9 cellular contexts compared by ENCODE assay signal in genomic region chr5:6377121-6377520, GRCh38. TPM values are rescaled to one million over a fixed set of nuclear protein-coding genes. Genes with fewer than 3 reads are reported as not detected.
DNase-seq lines count a peak whose midpoint lies in the region; ATAC-seq, FAIRE-seq and TF ChIP-seq lines count a peak whose summit lies in the region.
"Had no signal": no experiment of that assay in that cellular context is flagged by ENCODE, and none has a peak within 500 bp of the region (broad histone marks: within the 10 kb centered on the region; RNA-seq: fewer than 3 reads in every experiment).

No MANE protein-coding gene starts in this region.

- TF ChIP-seq CTCF in AG04449 (IDR thresholded peaks at IDR 0.05; ENCODE audit: insufficient read depth, low read length, missing control alignments): no peak
- TF ChIP-seq CTCF in cardiac fibroblast (IDR thresholded peaks at IDR 0.05; ENCODE audit: low read depth, low read length): no peak

- peaks cover 8 to 23% of the 10 kb centered on the region in 2 donors for H3K4me1 ChIP-seq in muscle layer of duodenum (ENCODE audit: control insufficient read depth in 1 of 2, insufficient read depth in 2 of 2, low read length in 2 of 2)

- no peak for ATAC-seq in GM19035 (IDR thresholded peaks at IDR 0.05; ENCODE audit: unreplicated experiment)

- peaks cover 35 to 44% of the 10 kb centered on the region in 2 donors for H3K36me3 ChIP-seq in muscle layer of duodenum (ENCODE audit: control insufficient read depth in 1 of 2, insufficient read depth in 2 of 2, low read length in 2 of 2)

- POLR2A ChIA-PET in AG04449 (lab: Yijun Ruan, JAX): no interaction called here

- CTCF ChIA-PET in AG04449 (lab: Yijun Ruan, JAX): no interaction called here

- no peaks in the 10 kb centered on the region for H3K27me3 ChIP-seq in muscle layer of duodenum (ENCODE audit: low read depth, low read length)

- FAIRE-seq in GM12891 (lab: Jason Lieb, UNC): no peak
- FAIRE-seq in GM12892 (lab: Jason Lieb, UNC): no peak

- DNase-seq in AG04449 (ENCODE audit: low read depth, low spot score) (no peak), cardiac fibroblast (ENCODE audit: low read depth in 2 of 2) (peak in 1 of 2 donors; percentile 13), GM12891 (ENCODE audit: insufficient read length, low spot score) (no peak), midbrain (lab: John Stamatoyannopoulos, UW) (no peak), GM12892 (ENCODE audit: insufficient read length) (no peak)
- no peak for DNase-seq in Jurkat, Clone E6-1 (ENCODE audit: low read depth, low spot score)
- DNase-seq: NCI-H1930 had no signal

- H3K4me3 ChIP-seq in AG04449 (ENCODE audit: low read depth, low read length) (peak overlapping the region; percentile 88), cardiac fibroblast (replicated peaks in 1 of 2; ENCODE audit: low read depth in 2 of 2, low read length in 2 of 2) (peak overlapping the region; percentile 97 to 98), muscle layer of duodenum (ENCODE audit: low read depth in 1 of 2, low read length in 2 of 2) (peak overlapping the region; percentile 85 to 98)
- peak overlapping the region; percentile 91 for H3K4me3 ChIP-seq in Jurkat, Clone E6-1 (ENCODE audit: low read length)

- H3K9me3 ChIP-seq in muscle layer of duodenum (ENCODE audit: control insufficient read depth in 1 of 2, low read length in 2 of 2): no peaks in the 10 kb centered on the region

- peak overlapping the region; percentile 86 for H3K27ac ChIP-seq in muscle layer of duodenum (ENCODE audit: low read length)

- no peak for TF ChIP-seq POLR2A in GM12891 (IDR thresholded peaks at IDR 0.05; ENCODE audit: low read depth, low read length)
- no peak for TF ChIP-seq POLR2A in GM12892 (IDR thresholded peaks at IDR 0.05; ENCODE audit: low read depth, low read length)

TF ChIP-seq in GM12891, 5 proteins besides CTCF, POLR2A, EP300 and RAD21:
- TF ChIP-seq POLR2AphosphoS5 (IDR thresholded peaks at IDR 0.05; ENCODE audit: low read depth, low read length) (no peak), TAF1 (IDR thresholded peaks at IDR 0.05; ENCODE audit: low read depth, low read length) (no peak), SPI1 (IDR thresholded peaks at IDR 0.05; ENCODE audit: low read depth, low read length) (no peak), PAX5 (IDR thresholded peaks at IDR 0.05; ENCODE audit: insufficient read depth, low read length, severe bottlenecking) (no peak), POU2F2 (IDR thresholded peaks at IDR 0.05; ENCODE audit: low read depth, low read length) (no peak)

RNA-seq across cellular contexts. Expression of gene MED10, which starts 1.2 kb away (rescaled TPM):
- polyA plus RNA-seq in Jurkat, Clone E6-1 (2012; ENCODE audit: insufficient read depth, insufficient read length): 70.3 TPM
- 57.6 TPM for polyA plus RNA-seq in GM12891 (2012; ENCODE audit: low read depth, missing spikeins)
- polyA plus RNA-seq in GM12892 (2012; ENCODE audit: missing spikeins): 40.3 TPM
